Comparison of ENCODE assay signal across 10 cellular contexts in the genomic region with DNA sequence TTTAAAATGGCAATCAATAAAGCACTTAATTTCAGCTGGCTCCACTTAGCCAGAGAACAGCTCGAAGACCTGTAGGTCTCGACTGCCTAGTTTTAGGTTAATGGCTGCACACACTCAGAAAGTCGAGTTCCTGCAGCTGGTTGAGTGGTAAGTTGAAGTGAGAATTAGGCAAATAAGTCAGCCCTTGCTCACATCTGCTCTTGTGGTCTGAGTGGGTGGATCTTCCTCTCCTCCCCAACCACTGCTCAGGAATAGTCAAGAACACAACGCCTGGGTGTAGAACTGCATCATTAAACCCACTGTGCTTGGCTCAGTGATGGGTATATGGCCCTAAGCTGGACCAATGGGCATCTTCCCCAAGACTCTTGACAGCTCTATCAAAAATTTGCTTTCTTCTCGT. TPM values are rescaled to one million over a fixed set of nuclear protein-coding genes. Genes with fewer than 3 reads are reported as not detected.
DNase-seq lines count a peak whose midpoint lies in the region; ATAC-seq and TF ChIP-seq lines count a peak whose summit lies in the region.
"Had no signal": no experiment of that assay in that cellular context is flagged by ENCODE, and none has a peak within 500 bp of the region (broad histone marks: within the 10 kb centered on the region; RNA-seq: fewer than 3 reads in every experiment).

No MANE protein-coding gene starts in this region.

- peak overlapping the region; percentile 32 for H3K27ac Mint-ChIP-seq in activated naive CD8-positive, alpha-beta T cell treated with anti-CD3 and anti-CD28 coated beads, Interleukin-2, amount 10 ng/mL, durations not matched to agents 7 days and 5 days
- no peak overlapping the region for H3K27ac Mint-ChIP-seq in HFFc6

- peaks cover 8% of the 10 kb centered on the region for H3K9me3 Mint-ChIP-seq in activated naive CD8-positive, alpha-beta T cell treated with anti-CD3 and anti-CD28 coated beads, Interleukin-2, amount 10 ng/mL, durations not matched to agents 7 days and 5 days
- H3K9me3 Mint-ChIP-seq in HFFc6, result no peaks in the 10 kb centered on the region

- 86 to 89% methylated on average over 5 of the region's 5 CpGs for WGBS in testis, 2 donors

- no peak for TF ChIP-seq POLR2A in testis (IDR thresholded peaks at IDR 0.05)

- H3K27me3 ChIP-seq in testis, result no peaks in the 10 kb centered on the region

- H3K4me3 ChIP-seq in GM12865 (ENCODE audit: low read depth, low read length) (no peak overlapping the region), testis (no peak overlapping the region)

- POLR2A ChIA-PET in activated naive CD8-positive, alpha-beta T cell treated with anti-CD3 and anti-CD28 coated beads, Interleukin-2, amount 10 ng/mL, durations not matched to agents 7 days and 5 days (lab: Charles Lee), result interaction anchor here (0.9 to 2.0 kb wide), 6 partner anchors 9 to 26 kb away, joined by 3 to 7 read pairs (median 4); no protein-coding TSS in a partner anchor

- peaks cover 5% of the 10 kb centered on the region for H3K4me1 ChIP-seq in testis

- H3K27me3 Mint-ChIP-seq in activated naive CD8-positive, alpha-beta T cell treated with anti-CD3 and anti-CD28 coated beads, Interleukin-2, amount 10 ng/mL, durations not matched to agents 7 days and 5 days, result peaks cover 4% of the 10 kb centered on the region
- no peaks in the 10 kb centered on the region; the same call in 1 of the 2 replicates for H3K27me3 Mint-ChIP-seq in HFFc6 (ENCODE audit: insufficient read depth)

- no peak overlapping the region for H3K27ac ChIP-seq in testis
- H3K27ac ChIP-seq: HL-60 had no signal

- peaks cover 74% of the 10 kb centered on the region for H3K4me1 Mint-ChIP-seq in activated naive CD8-positive, alpha-beta T cell treated with anti-CD3 and anti-CD28 coated beads, Interleukin-2, amount 10 ng/mL, durations not matched to agents 7 days and 5 days
- peaks cover 59% of the 10 kb centered on the region for H3K4me1 Mint-ChIP-seq in HFFc6 (ENCODE audit: low read depth)

- peak; percentile 76 for ATAC-seq in GM21390 (IDR thresholded peaks at IDR 0.05; ENCODE audit: unreplicated experiment)
- ATAC-seq in HG03558 (IDR thresholded peaks at IDR 0.05; ENCODE audit: extremely low read depth, unreplicated experiment), result peak; percentile 59
- ATAC-seq in activated naive CD8-positive, alpha-beta T cell treated with anti-CD3 and anti-CD28 coated beads, Interleukin-2, amount 10 ng/mL, durations not matched to agents 7 days and 5 days (ENCODE audit: low read depth), result peak; percentile 68

- TF ChIP-seq CTCF in GM12865 (IDR thresholded peaks at IDR 0.05; ENCODE audit: insufficient read depth, low read depth, low read length, missing control alignments) (no peak), testis (IDR thresholded peaks at IDR 0.05) (no peak), HFFc6 (IDR thresholded peaks at IDR 0.05) (no peak)

- H3K36me3 ChIP-seq in testis (ENCODE audit: low read depth, missing control alignments), result no peaks in the 10 kb centered on the region

- intact Hi-C loops in testis (cut with DNase I; ENCODE audit: low total_unique reads), result no loop called here
- intact Hi-C loops in head of caudate nucleus (cut with DNase I), result no loop called here

- peak overlapping the region; percentile 33 for H3K4me3 Mint-ChIP-seq in activated naive CD8-positive, alpha-beta T cell treated with anti-CD3 and anti-CD28 coated beads, Interleukin-2, amount 10 ng/mL, durations not matched to agents 7 days and 5 days
- no peak overlapping the region for H3K4me3 Mint-ChIP-seq in HFFc6
- H3K4me3 Mint-ChIP-seq: nephron had no signal

- DNase-seq in GM12865 (ENCODE audit: low read depth) (peak; percentile 95), testis (no peak), HFFc6 (no peak), head of caudate nucleus (no peak), AG08395 (ENCODE audit: low spot score) (no peak)
- no peak for DNase-seq in activated naive CD8-positive, alpha-beta T cell treated with anti-CD3 and anti-CD28 coated beads, Interleukin-2, amount 10 ng/mL, durations not matched to agents 7 days and 5 days

- H3K36me3 Mint-ChIP-seq in activated naive CD8-positive, alpha-beta T cell treated with anti-CD3 and anti-CD28 coated beads, Interleukin-2, amount 10 ng/mL, durations not matched to agents 7 days and 5 days, result peaks cover 28% of the 10 kb centered on the region
- H3K36me3 Mint-ChIP-seq in HFFc6 (ENCODE audit: low read depth), result peaks cover 7% of the 10 kb centered on the region; the same call in 1 of the 2 replicates

- no peaks in the 10 kb centered on the region for H3K9me3 ChIP-seq in testis

RNA-seq across cellular contexts. Expression of a gene that starts 20.9 kb away (rescaled TPM):
- 10 to 100 TPM; 28.3 to 29.0 TPM for total RNA-seq in activated naive CD8-positive, alpha-beta T cell treated with anti-CD3 and anti-CD28 coated beads, Interleukin-2, amount 10 ng/mL, durations not matched to agents 7 days and 5 days
- 1 to 10 TPM; 4.5 to 4.9 TPM for total RNA-seq in testis
- 3.1 TPM for polyA plus RNA-seq in testis (ENCODE audit: insufficient read depth, low read depth, low replicate concordance)
- total RNA-seq in HFFc6 (2021; fragmentation: NEBNext Ultra II Directional; extraction: Animal tissue kit (Norgen Biotek cat#: 25700)), result 100 to 1,000 TPM in 2 of 6 experiments, 10 to 100 TPM in 4; 75.4 to 152 (median 83.2) TPM

RNA-seq across cellular contexts. Expression of a gene that starts 55.8 kb away (rescaled TPM):
- total RNA-seq in activated naive CD8-positive, alpha-beta T cell treated with anti-CD3 and anti-CD28 coated beads, Interleukin-2, amount 10 ng/mL, durations not matched to agents 7 days and 5 days, result under 1 TPM in 1 of 2 experiments, not detected in 1; 0.09 TPM
- total RNA-seq in testis, result 10 to 100 TPM; 47.7 to 83.9 TPM
- polyA plus RNA-seq in testis (ENCODE audit: insufficient read depth, low read depth, low replicate concordance), result 197 TPM
- total RNA-seq in HFFc6 (2021; fragmentation: NEBNext Ultra II Directional; extraction: Animal tissue kit (Norgen Biotek cat#: 25700)), result under 1 TPM in 4 of 6 experiments, not detected in 2; 0.09 to 0.19 (median 0.12) TPM

Comparison
In these comparisons a context has a peak if more than half of its experiments do, and no peak if none do; other contexts are left out.
1. RNA of a gene that starts 20.9 kb away (total RNA-seq): 75.4 to 152 TPM in HFFc6 and 28.3 to 29.0 TPM in activated naive CD8-positive, alpha-beta T cell treated with anti-CD3 and anti-CD28 coated beads, Interleukin-2, amount 10 ng/mL, durations not matched to agents 7 days and 5 days; 4.5 to 4.9 TPM in testis; every median in the first group is over 4 times any median in the second.
2. RNA of a gene that starts 55.8 kb away (total RNA-seq): 47.7 to 83.9 TPM in testis; 0.09 to 0.19 TPM in HFFc6 and 0.09 TPM in activated naive CD8-positive, alpha-beta T cell treated with anti-CD3 and anti-CD28 coated beads, Interleukin-2, amount 10 ng/mL, durations not matched to agents 7 days and 5 days; every median in the first group is over 10 times any median in the second.
3. Peak in every context shown above with its lines, with median percentiles within 50 percentile points of each other: ATAC-seq.